ENCODE assay signal across 4 cellular contexts in genomic region chr5:151309821-151310220, GRCh38. TPM values are rescaled to one million over a fixed set of nuclear protein-coding genes. Genes with fewer than 3 reads are reported as not detected.
"Had no signal": no experiment of that assay in that cellular context is flagged by ENCODE, and none has a peak within 500 bp of the region (broad histone marks: within the 10 kb centered on the region; RNA-seq: fewer than 3 reads in every experiment).

No MANE protein-coding gene starts in this region.

RNA-seq across cellular contexts. Expression of gene SLC36A3, which starts 6.3 kb away (rescaled TPM):
- total RNA-seq: HT-29, HT1080, IMR-90 had no signal
- polyA plus RNA-seq: IgD-negative memory B cell, IMR-90 had no signal

RNA-seq across cellular contexts. Expression of gene SLC36A2, which starts 37.5 kb away (rescaled TPM):
- total RNA-seq: HT-29, HT1080, IMR-90 had no signal
- polyA plus RNA-seq: IgD-negative memory B cell, IMR-90 had no signal
